23 cellular contexts compared by ENCODE assay signal in genomic region chr12:26948309-26948708, GRCh38.
"Had no signal": no experiment of that assay in that cellular context is flagged by ENCODE, and none has a peak within 500 bp of the region (broad histone marks: within the 10 kb centered on the region; RNA-seq: fewer than 3 reads in every experiment).

No MANE protein-coding gene starts in this region.

- H3K4me1 ChIP-seq: parathyroid adenoma, prostate gland, suprapubic skin had no signal

- H3K9me3 Mint-ChIP-seq: type B pancreatic cell had no signal

- H3K4me3 ChIP-seq: dorsolateral prefrontal cortex, heart right ventricle, left ventricle myocardium inferior, lower lobe of right lung, prostate gland, right lobe of liver, suprapubic skin, thyroid gland had no signal

- H3K36me3 ChIP-seq: left ventricle myocardium inferior, lower lobe of right lung, prostate gland, suprapubic skin, thyroid gland had no signal

- H3K9me3 ChIP-seq: prostate gland, right lobe of liver, suprapubic skin, thyroid gland had no signal

- H3K27ac Mint-ChIP-seq: memory B cell; nephron progenitor cell; stimulated activated effector memory CD8-positive, alpha-beta T cell treated with anti-CD3 and anti-CD28 coated beads, Interleukin-12 subunit alpha, Interleukin-12 subunit beta, amount 100 ng/mL, for 72 hours; type B pancreatic cell had no signal

- H3K27me3 ChIP-seq: dorsolateral prefrontal cortex, heart right ventricle, right lobe of liver, suprapubic skin, thyroid gland had no signal

- H2AFZ ChIP-seq: parathyroid adenoma had no signal

- DNase-seq: cortex of kidney; dorsolateral prefrontal cortex; effector CD8-positive, alpha-beta T cell; heart right ventricle; kidney; left cardiac atrium; left ventricle myocardium inferior; lower lobe of right lung; midbrain; nephron progenitor cell; retina; right lobe of liver; stimulated activated CD4-positive, alpha-beta T cell treated with anti-CD3 and anti-CD28 coated beads, Interleukin-4, amount 100 ng/mL, for 1 hour; stimulated activated CD8-positive, alpha-beta memory T cell treated with anti-CD3 and anti-CD28 coated beads, Interleukin-4, amount 100 ng/mL, for 48 hours; stimulated activated naive CD8-positive, alpha-beta T cell treated with anti-CD3 and anti-CD28 coated beads, Interleukin-15, Interleukin-2, amounts not matched to agents 100 U/mL and 50 U/mL, for 24 hours; thyroid gland had no signal

- H3K9ac ChIP-seq: parathyroid adenoma had no signal

- FAIRE-seq: kidney, urothelium cell line had no signal

- ATAC-seq: heart right ventricle; left cardiac atrium; lower lobe of right lung; right lobe of liver; stimulated activated effector memory CD8-positive, alpha-beta T cell treated with anti-CD3 and anti-CD28 coated beads, Interleukin-12 subunit alpha, Interleukin-12 subunit beta, amount 100 ng/mL, for 72 hours; stimulated activated naive CD8-positive, alpha-beta T cell treated with anti-CD3 and anti-CD28 coated beads, Interleukin-15, Interleukin-2, amounts not matched to agents 100 U/mL and 50 U/mL, for 24 hours had no signal

- H3K27me3 Mint-ChIP-seq: memory B cell, type B pancreatic cell had no signal

- H3K27ac ChIP-seq: dorsolateral prefrontal cortex, heart right ventricle, left ventricle myocardium inferior, lower lobe of right lung, parathyroid adenoma, prostate gland, right lobe of liver, suprapubic skin, thyroid gland had no signal

- H3K4me3 Mint-ChIP-seq: memory B cell; nephron progenitor cell; stimulated activated effector memory CD8-positive, alpha-beta T cell treated with anti-CD3 and anti-CD28 coated beads, Interleukin-12 subunit alpha, Interleukin-12 subunit beta, amount 100 ng/mL, for 72 hours; type B pancreatic cell had no signal
